In genomic region chr14:25526290-25526689, GRCh38 we compare ENCODE assay signal across 34 cellular contexts.
"Had no signal": no experiment of that assay in that cellular context is flagged by ENCODE, and none has a peak within 500 bp of the region (broad histone marks: within the 10 kb centered on the region; RNA-seq: fewer than 3 reads in every experiment).

No MANE protein-coding gene starts in this region.

- H3K27ac ChIP-seq: adrenal gland, ascending aorta, body of pancreas, brain microvascular endothelial cell, breast epithelium, cardiac muscle cell had no signal

- H3K4me3 ChIP-seq: adrenal gland, ascending aorta, body of pancreas, breast epithelium, cardiac muscle cell had no signal

- FAIRE-seq: astrocyte, bronchial epithelial cell had no signal

- H3K27me3 ChIP-seq: adrenal gland, ascending aorta, body of pancreas, brain microvascular endothelial cell, breast epithelium, cardiac muscle cell had no signal

- DNase-seq: activated effector memory CD4-positive, alpha-beta T cell treated with anti-CD3 and anti-CD28 coated beads, Interleukin-2, amount 50 U/mL, for 16 hours; activated effector memory CD4-positive, alpha-beta T cell treated with Interleukin-2 at 50 U/mL for 16 hours; activated gamma-delta T cell; activated gamma-delta T cell treated with Interleukin-2 at 50 U/mL for 16 hours; activated naive CD4-positive, alpha-beta T cell; activated naive CD4-positive, alpha-beta T cell treated with anti-CD3 and anti-CD28 coated beads for 36 hours; activated naive CD4-positive, alpha-beta T cell treated with anti-CD3 and anti-CD28 coated beads, Interleukin-2, amount 10 ng/mL, durations not matched to agents 7 days and 5 days; activated naive CD4-positive, alpha-beta T cell treated with anti-CD3 and anti-CD28 coated beads, Interleukin-2, amount 50 U/mL, for 16 hours; activated naive CD4-positive, alpha-beta T cell treated with Interleukin-2 at 50 U/mL for 16 hours; activated naive CD8-positive, alpha-beta T cell treated with anti-CD3 and anti-CD28 coated beads for 36 hours; activated naive CD8-positive, alpha-beta T cell treated with anti-CD3 and anti-CD28 coated beads, Interleukin-2, amount 10 ng/mL, durations not matched to agents 7 days and 5 days; activated naive CD8-positive, alpha-beta T cell treated with anti-CD3 and anti-CD28 coated beads, Interleukin-2, amount 50 U/mL, for 24 hours; activated T-cell treated with anti-CD3 and anti-CD28 coated beads, Interleukin-2, amount 50 U/mL, for 1 hour; activated T-cell treated with anti-CD3 and anti-CD28 coated beads, Interleukin-2, amount 50 U/mL, for 24 hours; activated T-cell treated with anti-CD3 and anti-CD28 coated beads, Interleukin-2, amount 50 U/mL, for 4 hours; activated T-cell treated with anti-CD3 and anti-CD28 coated beads, Interleukin-2, amount 50 U/mL, for 48 hours; activated T-cell treated with anti-CD3 and anti-CD28 coated beads, Interleukin-2, amount 50 U/mL, for 72 hours; adrenal gland; amniotic stem cell; amygdala; anterior cingulate cortex; aorta; body of pancreas; brain microvascular endothelial cell; caudate nucleus; central memory CD4-positive, alpha-beta T cell; cerebellar nuclear complex had no signal

- H3K4me1 ChIP-seq: adrenal gland, ascending aorta, body of pancreas, breast epithelium had no signal

- ATAC-seq: activated naive CD4-positive, alpha-beta T cell treated with anti-CD3 and anti-CD28 coated beads, Interleukin-2, amount 50 U/mL, for 72 hours; activated naive CD8-positive, alpha-beta T cell treated with anti-CD3 and anti-CD28 coated beads, Interleukin-2, amount 50 U/mL, for 24 hours; activated T-cell treated with anti-CD3 and anti-CD28 coated beads, Interleukin-2, amount 50 U/mL, for 4 hours; activated T-cell treated with anti-CD3 and anti-CD28 coated beads, Interleukin-2, amount 50 U/mL, for 72 hours; activated T-helper 17 cell treated with anti-CD3 and anti-CD28 coated beads, Interleukin-2, amount 50 U/mL, for 72 hours; body of pancreas had no signal

- H3K9me3 ChIP-seq: adrenal gland, ascending aorta, body of pancreas, breast epithelium had no signal

- H3K36me3 ChIP-seq: adrenal gland, ascending aorta, brain microvascular endothelial cell, breast epithelium, cardiac muscle cell had no signal
